ENCODE assay signal across 1 cellular context in genomic region chr7:2103071-2103898, GRCh38.
TF ChIP-seq lines count a peak whose summit lies in the region.

No MANE protein-coding gene starts in this region.

TF ChIP-seq in IMR-90, 13 proteins besides CTCF, POLR2A, EP300 and RAD21:
- TF ChIP-seq MAFK (IDR thresholded peaks at IDR 0.05; ENCODE audit: low read depth, low read length) (no peak), RCOR1 (IDR thresholded peaks at IDR 0.05; ENCODE audit: insufficient replicate concordance, low read length) (no peak), NFE2L2 (IDR thresholded peaks at IDR 0.05; ENCODE audit: low read depth, low read length) (no peak), SMC3 (IDR thresholded peaks at IDR 0.05; ENCODE audit: low read depth, low read length) (no peak), FOS (IDR thresholded peaks at IDR 0.05; ENCODE audit: low read depth, low read length) (no peak), BHLHE40 (IDR thresholded peaks at IDR 0.05; ENCODE audit: low read depth, low read length) (no peak), CEBPB (IDR thresholded peaks at IDR 0.05; ENCODE audit: low read depth, low read length) (no peak), ELK1 (IDR thresholded peaks at IDR 0.05; ENCODE audit: borderline replicate concordance, low read depth, low read length) (no peak), MXI1 (IDR thresholded peaks at IDR 0.05; ENCODE audit: borderline replicate concordance, low read depth, low read length) (no peak), CHD1 (IDR thresholded peaks at IDR 0.05; ENCODE audit: low read depth, low read length) (no peak), MAZ (IDR thresholded peaks at IDR 0.05; ENCODE audit: borderline replicate concordance, low read depth, low read length) (no peak), USF2 (IDR thresholded peaks at IDR 0.05; ENCODE audit: low read depth, low read length) (no peak), RFX5 (IDR thresholded peaks at IDR 0.05; ENCODE audit: low read depth, low read length) (no peak)
